ENCODE assay signal across 13 cellular contexts in the genomic region with DNA sequence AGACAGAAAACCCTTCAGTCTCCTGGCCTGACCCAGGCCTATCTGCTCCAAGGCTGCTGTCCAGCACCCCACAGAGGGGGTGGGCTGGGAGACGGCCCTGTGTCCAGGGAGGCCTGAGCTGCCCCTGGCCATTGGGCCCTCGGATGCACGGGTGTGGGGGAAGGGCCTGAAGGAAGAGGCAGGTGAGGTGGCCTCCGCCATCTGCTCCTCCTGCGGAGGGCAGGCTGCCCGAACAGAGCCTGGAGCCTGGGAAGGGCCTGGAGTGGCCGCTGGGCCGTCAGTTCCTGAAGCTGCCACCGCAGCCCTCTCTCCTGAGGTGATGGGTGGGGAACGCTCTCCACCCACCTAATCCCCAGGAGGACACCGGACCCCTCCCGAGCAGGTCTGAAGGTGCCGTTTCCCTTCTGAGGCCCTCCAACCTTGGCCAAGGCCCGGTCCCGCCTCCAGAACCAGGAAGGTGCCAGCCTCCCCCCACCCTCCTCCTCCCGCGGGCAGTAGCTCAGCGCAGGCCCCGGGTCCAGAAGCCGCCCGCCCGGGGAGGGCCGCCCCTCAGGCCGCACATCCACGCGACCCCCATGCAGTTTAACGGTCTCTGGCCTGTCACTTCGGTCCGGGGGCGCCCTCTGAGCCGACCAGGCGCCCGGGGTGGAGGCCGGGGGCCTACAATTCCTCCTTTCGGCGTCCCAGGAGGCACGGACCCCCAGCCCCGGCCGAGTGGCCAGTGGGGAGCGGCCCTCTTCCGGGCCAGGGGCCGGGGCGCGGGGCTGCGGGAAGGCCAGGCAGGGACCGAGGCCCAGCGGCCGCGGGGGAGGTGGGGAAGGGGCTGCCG. TPM values are rescaled to one million over a fixed set of nuclear protein-coding genes. Genes with fewer than 3 reads are reported as not detected.
DNase-seq lines count a peak whose midpoint lies in the region; ATAC-seq and TF ChIP-seq lines count a peak whose summit lies in the region.
"Had no signal": no experiment of that assay in that cellular context is flagged by ENCODE, and none has a peak within 500 bp of the region (broad histone marks: within the 10 kb centered on the region; RNA-seq: fewer than 3 reads in every experiment).

No MANE protein-coding gene starts in this region.

- H3K4me3 Mint-ChIP-seq in MCF 10A (ENCODE audit: unreplicated experiment), result peak overlapping the region; percentile 83
- H3K4me3 Mint-ChIP-seq: activated CD4-positive, alpha-beta T cell treated with anti-CD3 and anti-CD28 coated beads, Interleukin-2, amount 10 ng/mL, durations not matched to agents 24 days and 14 days; stimulated activated memory B cell treated with anti-CD40 and anti-IgM and Interleukin-4, amounts not matched to agents 10 μg/mL and 1 μg/mL and 100 μg/mL, for 72 hours had no signal

- H3K27ac ChIP-seq in mammary epithelial cell (ENCODE audit: insufficient read depth, low read depth, low read length) (no peak overlapping the region), caudate nucleus (ENCODE audit: low read depth, low read length) (peak overlapping the region; percentile 3), testis (no peak overlapping the region)

- POLR2A ChIA-PET in MCF 10A (lab: Yijun Ruan, JAX), result interaction anchor here (0.9 to 3.2 kb wide), 11 partner anchors 8 to 62 kb away, joined by 3 to 24 read pairs (median 4); partner anchors contain the start of genes ANTKMT, CIAO3, METRN and WDR24

- dilution Hi-C loops in mammary epithelial cell (cut with HindIII; ENCODE audit: low sequenced_read_pairs), result loop anchor here (25.0 kb wide), 2 partner anchors 583 to 683 kb away; no protein-coding TSS in a partner anchor

- peaks cover 29% of the 10 kb centered on the region for H3K27me3 ChIP-seq in mammary epithelial cell (ENCODE audit: insufficient read depth, low read length)
- H3K27me3 ChIP-seq in testis, result no peaks in the 10 kb centered on the region

- H3K36me3 ChIP-seq in mammary epithelial cell (ENCODE audit: insufficient read depth, low read length), result no peaks in the 10 kb centered on the region
- H3K36me3 ChIP-seq in testis (ENCODE audit: low read depth, missing control alignments), result no peaks in the 10 kb centered on the region

- no peak overlapping the region for H3K27ac Mint-ChIP-seq in MCF 10A (ENCODE audit: low read depth, unreplicated experiment)
- H3K27ac Mint-ChIP-seq: activated CD4-positive, alpha-beta T cell treated with anti-CD3 and anti-CD28 coated beads, Interleukin-2, amount 10 ng/mL, durations not matched to agents 24 days and 14 days; nephron; stimulated activated memory B cell treated with anti-CD40 and anti-IgM and Interleukin-4, amounts not matched to agents 10 μg/mL and 1 μg/mL and 100 μg/mL, for 72 hours had no signal

- no peak overlapping the region for H2AFZ ChIP-seq in mammary epithelial cell (ENCODE audit: low read depth, low read length)

- H3K36me3 Mint-ChIP-seq in MCF 10A (ENCODE audit: insufficient read depth, unreplicated experiment), result peaks cover 15% of the 10 kb centered on the region
- H3K36me3 Mint-ChIP-seq: stimulated activated memory B cell treated with anti-CD40 and anti-IgM and Interleukin-4, amounts not matched to agents 10 μg/mL and 1 μg/mL and 100 μg/mL, for 72 hours had no signal

- peaks cover 12% of the 10 kb centered on the region for H3K4me1 Mint-ChIP-seq in MCF 10A (ENCODE audit: insufficient read depth, unreplicated experiment)
- H3K4me1 Mint-ChIP-seq: activated CD4-positive, alpha-beta T cell treated with anti-CD3 and anti-CD28 coated beads, Interleukin-2, amount 10 ng/mL, durations not matched to agents 24 days and 14 days; nephron had no signal

- 0% methylated on average over 2 of the region's 50 CpGs for WGBS in mammary epithelial cell (ENCODE audit: low coverage, missing lambda C conversion rate)
- 5 to 16% methylated on average over 4 to 39 of the region's 50 CpGs for WGBS in testis, 2 donors

- intact Hi-C loops in MCF 10A (cut with micrococcal nuclease) (no loop called here), mammary epithelial cell (cut with micrococcal nuclease) (no loop called here), testis (cut with DNase I; ENCODE audit: low total_unique reads) (no loop called here)

- TF ChIP-seq POLR2A in testis (IDR thresholded peaks at IDR 0.05), result no peak

- H4K20me1 ChIP-seq in mammary epithelial cell (ENCODE audit: insufficient read depth, low read length), result no peaks in the 10 kb centered on the region

- H3K9ac ChIP-seq in mammary epithelial cell (ENCODE audit: insufficient read depth, low read length), result no peak overlapping the region

- no peak overlapping the region for H3K4me2 ChIP-seq in mammary epithelial cell (ENCODE audit: insufficient read depth, low read depth, low read length)

- CTCF ChIA-PET in MCF 10A (lab: Yijun Ruan, JAX) (interaction anchor here (0.5 to 1.5 kb wide), 5 partner anchors 10 to 352 kb away, joined by 3 to 6 read pairs (median 4); partner anchors contain the start of gene METRN), mammary epithelial cell (lab: Charles Lee; ENCODE audit: low non-redundant PET) (no interaction called here)

- no peaks in the 10 kb centered on the region for H3K79me2 ChIP-seq in mammary epithelial cell (ENCODE audit: insufficient read depth, low read length)

- peak overlapping the region in 1 of 3 experiments; percentile 13 for H3K4me3 ChIP-seq in mammary epithelial cell (replicated peaks in 1 of 3; ENCODE audit: insufficient read depth in 1 of 3, low read depth in 2 of 3, low read length in 3 of 3)
- peak overlapping the region; percentile 12 to 34 for H3K4me3 ChIP-seq in testis

- H3K27me3 Mint-ChIP-seq in MCF 10A (ENCODE audit: insufficient read depth, unreplicated experiment), result no peaks in the 10 kb centered on the region

- DNase-seq in MCF 10A (ENCODE audit: unreplicated experiment) (no peak), mammary epithelial cell (no peak), caudate nucleus (lab: John Stamatoyannopoulos, UW) (peak in 1 of 61 donors; percentile 72), testis (no peak), EL (no peak)
- DNase-seq: activated gamma-delta T cell, cerebellar nuclear complex, KG1, kidney had no signal

- no TSS peak for BruUV-seq in MCF 10A (replicated peaks; lab: Mats Ljungman, UMichigan)
- no TSS peak for BruUV-seq in mammary epithelial cell (replicated peaks; lab: Mats Ljungman, UMichigan)

- in situ Hi-C loops in mammary epithelial cell (cut with MboI; ENCODE audit: low sequenced_read_pairs in 2 of 2), result loop anchor here in 1 of 2 donors (25.0 kb wide), 1 partner anchor 358 kb away; the partner anchor contains the start of gene SSTR5

- H3K4me1 ChIP-seq in mammary epithelial cell (ENCODE audit: insufficient read depth, low read length) (peaks cover 9% of the 10 kb centered on the region), testis (peaks cover 1% of the 10 kb centered on the region)

- H3K9me3 Mint-ChIP-seq in MCF 10A (ENCODE audit: unreplicated experiment), result no peaks in the 10 kb centered on the region
- H3K9me3 Mint-ChIP-seq: activated CD4-positive, alpha-beta T cell treated with anti-CD3 and anti-CD28 coated beads, Interleukin-2, amount 10 ng/mL, durations not matched to agents 24 days and 14 days; nephron; stimulated activated memory B cell treated with anti-CD40 and anti-IgM and Interleukin-4, amounts not matched to agents 10 μg/mL and 1 μg/mL and 100 μg/mL, for 72 hours had no signal

- no peak for TF ChIP-seq CTCF in MCF 10A (IDR thresholded peaks at IDR 0.05; ENCODE audit: unreplicated experiment)
- TF ChIP-seq CTCF in mammary epithelial cell (conservative IDR thresholded peaks at IDR 0.05 in 1 of 2, IDR thresholded peaks at IDR 0.05 in 1 of 2; ENCODE audit: extremely low read depth in 1 of 2, insufficient read depth in 1 of 2, low read depth in 1 of 2, low read length in 2 of 2), result no peak
- TF ChIP-seq CTCF in testis (IDR thresholded peaks at IDR 0.05), result no peak

- H3K9me3 ChIP-seq in mammary epithelial cell (replicated peaks; ENCODE audit: insufficient read depth, low read length) (no peaks in the 10 kb centered on the region), testis (no peaks in the 10 kb centered on the region)

- no peak for ATAC-seq in HG03354 (IDR thresholded peaks at IDR 0.05; ENCODE audit: poor library complexity, severe bottlenecking, unreplicated experiment)
- ATAC-seq: stimulated activated memory B cell treated with anti-CD40 and anti-IgM and Interleukin-4, amounts not matched to agents 10 μg/mL and 1 μg/mL and 100 μg/mL, for 72 hours had no signal

RNA-seq across cellular contexts. Expression of gene FBXL16, which starts 0.8 kb away (rescaled TPM):
- total RNA-seq in MCF 10A (2022) (40.5 and 48.2 TPM in 2 replicates), mammary epithelial cell (1 to 10 TPM in 1 of 2 donors, under 1 TPM in 1; 0.33 to 2.6 TPM), testis (10 to 100 TPM; 15.8 to 16.1 TPM)
- polyA plus RNA-seq in mammary epithelial cell (0.53 TPM), testis (ENCODE audit: insufficient read depth, low read depth, low replicate concordance) (23.4 TPM)
- polyA minus RNA-seq in mammary epithelial cell, result 1.8 TPM

RNA-seq across cellular contexts. Expression of gene METRN, which starts 10.2 kb away (rescaled TPM):
- total RNA-seq in MCF 10A (2022) (56.3 and 69.5 TPM in 2 replicates), mammary epithelial cell (10 to 100 TPM; 22.2 to 53.1 TPM), testis (10 to 100 TPM; 34.9 to 50.6 TPM)
- polyA plus RNA-seq in mammary epithelial cell (15.0 TPM), testis (ENCODE audit: insufficient read depth, low read depth, low replicate concordance) (21.0 TPM)
- 2.5 TPM for polyA minus RNA-seq in mammary epithelial cell

RNA-seq across cellular contexts. Expression of gene WDR24, which starts 14.6 kb away (rescaled TPM):
- 12.2 and 13.9 TPM in 2 replicates for total RNA-seq in MCF 10A (2022)
- total RNA-seq in mammary epithelial cell, result 10 to 100 TPM in 1 of 2 donors, 1 to 10 TPM in 1; 5.3 to 10.3 TPM
- 4.3 TPM for polyA plus RNA-seq in mammary epithelial cell
- polyA minus RNA-seq in mammary epithelial cell, result 6.9 TPM
- 10 to 100 TPM; 33.9 to 39.1 TPM for total RNA-seq in testis
- polyA plus RNA-seq in testis (ENCODE audit: insufficient read depth, low read depth, low replicate concordance), result 21.4 TPM

RNA-seq across cellular contexts. Expression of gene ANTKMT, which starts 16.2 kb away (rescaled TPM):
- 54.7 and 55.8 TPM in 2 replicates for total RNA-seq in MCF 10A (2022)
- 10 to 100 TPM; 13.5 to 35.4 TPM for total RNA-seq in mammary epithelial cell
- 12.6 TPM for polyA plus RNA-seq in mammary epithelial cell
- polyA minus RNA-seq in mammary epithelial cell, result 0.72 TPM
- total RNA-seq in testis, result 100 to 1,000 TPM in 1 of 2 donors, 10 to 100 TPM in 1; 81.1 to 108 TPM
- 68.5 TPM for polyA plus RNA-seq in testis (ENCODE audit: insufficient read depth, low read depth, low replicate concordance)

RNA-seq across cellular contexts. Expression of gene JMJD8, which starts 20.6 kb away (rescaled TPM):
- total RNA-seq in MCF 10A (2022), result 23.6 and 33.4 TPM in 2 replicates
- total RNA-seq in mammary epithelial cell, result 10 to 100 TPM; 21.2 to 32.4 TPM
- 42.5 TPM for polyA plus RNA-seq in mammary epithelial cell
- 18.5 TPM for polyA minus RNA-seq in mammary epithelial cell
- 100 to 1,000 TPM in 1 of 2 donors, 10 to 100 TPM in 1; 84.2 to 101 TPM for total RNA-seq in testis
- 95.5 TPM for polyA plus RNA-seq in testis (ENCODE audit: insufficient read depth, low read depth, low replicate concordance)

Comparison
In these comparisons a context has a peak if more than half of its experiments do, and no peak if none do; other contexts are left out.
1. RNA of gene FBXL16, which starts 0.8 kb away (total RNA-seq): 40.5 to 48.2 TPM in MCF 10A and 15.8 to 16.1 TPM in testis; 0.33 to 2.6 TPM in mammary epithelial cell; every median in the first group is over 4 times any median in the second.